19 cellular contexts compared by ENCODE assay signal in the genomic region with DNA sequence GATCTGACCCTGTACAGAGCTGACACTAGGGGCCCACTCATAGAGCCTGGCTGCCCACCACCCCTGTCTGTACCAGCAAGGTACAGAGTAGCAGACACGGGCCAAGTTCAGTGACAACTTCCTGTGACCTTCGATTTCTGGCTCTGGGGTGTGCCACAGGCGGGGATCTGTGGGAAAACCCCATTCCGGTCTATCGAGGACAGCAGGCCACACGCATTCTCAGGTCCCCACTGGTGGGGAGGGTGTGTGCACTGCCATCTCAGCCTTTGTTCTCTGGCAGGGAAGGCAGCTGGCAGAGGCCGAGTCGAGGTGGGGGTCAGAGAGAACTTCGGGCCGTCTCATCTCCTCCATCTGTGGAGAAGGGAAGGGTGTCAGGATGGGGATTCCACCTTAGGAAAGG. TPM values are rescaled to one million over a fixed set of nuclear protein-coding genes. Genes with fewer than 3 reads are reported as not detected.
DNase-seq lines count a peak whose midpoint lies in the region; ATAC-seq, FAIRE-seq and TF ChIP-seq lines count a peak whose summit lies in the region.
"Had no signal": no experiment of that assay in that cellular context is flagged by ENCODE, and none has a peak within 500 bp of the region (broad histone marks: within the 10 kb centered on the region; RNA-seq: fewer than 3 reads in every experiment).

No MANE protein-coding gene starts in this region.

- no peak overlapping the region for H3K23ac ChIP-seq in mesenchymal stem cell (ENCODE audit: low read length in 2 of 2)

- ATAC-seq in activated naive CD4-positive, alpha-beta T cell treated with anti-CD3 and anti-CD28 coated beads, Interleukin-2, amount 50 U/mL, for 72 hours: no peak
- ATAC-seq in left lobe of liver: peak; percentile 33
- ATAC-seq: CD8-positive, alpha-beta T cell; GM12878; HCT116 had no signal

- no peak overlapping the region for H2BK5ac ChIP-seq in mesenchymal stem cell (ENCODE audit: low read depth, low read length, poor library complexity, severe bottlenecking)

- 15 to 56% (median 28%) methylated on average over 10 of the region's 10 CpGs for WGBS in small intestine, 3 donors
- WGBS in mesenchymal stem cell: 98% methylated on average over 6 of the region's 10 CpGs
- 18 to 67% methylated on average over 10 of the region's 10 CpGs for WGBS in sigmoid colon, 2 donors

- peaks cover 11% of the 10 kb centered on the region for H3K79me1 ChIP-seq in mesenchymal stem cell (replicated peaks; ENCODE audit: low read length, poor library complexity, severe bottlenecking)

- H3K27ac Mint-ChIP-seq in activated naive CD4-positive, alpha-beta T cell treated with anti-CD3 and anti-CD28 coated beads, Interleukin-2, amount 50 U/mL, for 72 hours: peak overlapping the region; percentile 50 to 84
- H3K27ac Mint-ChIP-seq: CD8-positive, alpha-beta T cell had no signal

- H3K4me1 ChIP-seq in small intestine (ENCODE audit: control insufficient read depth in 2 of 2, insufficient read depth in 1 of 2, low read depth in 1 of 2, low read length in 1 of 2) (peaks cover 5% of the 10 kb centered on the region in 2 donors), mesenchymal stem cell (ENCODE audit: control insufficient read depth, insufficient read depth, low read depth, low read length) (no peaks in the 10 kb centered on the region), sigmoid colon (no peaks in the 10 kb centered on the region)

- H2BK12ac ChIP-seq in mesenchymal stem cell (ENCODE audit: low read length in 2 of 2): no peak overlapping the region

- no peak overlapping the region for H3K4ac ChIP-seq in mesenchymal stem cell (ENCODE audit: low read depth in 1 of 2, low read length in 2 of 2)

- no peak overlapping the region for H2BK120ac ChIP-seq in mesenchymal stem cell (ENCODE audit: low read depth, low read length)

- H4K91ac ChIP-seq in mesenchymal stem cell (ENCODE audit: low read length): no peak overlapping the region

- no peak overlapping the region for H2BK15ac ChIP-seq in mesenchymal stem cell (ENCODE audit: low read depth, poor library complexity, severe bottlenecking)

- TF ChIP-seq EP300 in sigmoid colon (IDR thresholded peaks at IDR 0.05): no peak

- TF ChIP-seq POLR2A in sigmoid colon (IDR thresholded peaks at IDR 0.05): no peak

- no peaks in the 10 kb centered on the region for H3K36me3 Mint-ChIP-seq in activated naive CD4-positive, alpha-beta T cell treated with anti-CD3 and anti-CD28 coated beads, Interleukin-2, amount 50 U/mL, for 72 hours

- H3K18ac ChIP-seq in mesenchymal stem cell (ENCODE audit: low read depth in 1 of 2, low read length in 2 of 2): no peak overlapping the region

- DNase-seq in activated naive CD4-positive, alpha-beta T cell treated with anti-CD3 and anti-CD28 coated beads, Interleukin-2, amount 50 U/mL, for 72 hours (ENCODE audit: low spot score in 2 of 2): no peak
- DNase-seq in activated naive CD4-positive, alpha-beta T cell treated with anti-CD3 and anti-CD28 coated beads, Interleukin-2, amount 50 U/mL, for 16 hours: no peak
- DNase-seq in left lobe of liver (ENCODE audit: low spot score): no peak
- DNase-seq in small intestine: peak; percentile 72
- DNase-seq in mesenchymal stem cell: no peak
- DNase-seq in MV-4-11 (lab: John Stamatoyannopoulos, UW): no peak
- no peak for DNase-seq in sigmoid colon
- DNase-seq: CD8-positive, alpha-beta T cell; DMS 273 treated with DMSO at 0.1 percent for 48 hours had no signal

- no peaks in the 10 kb centered on the region for H3K9me3 Mint-ChIP-seq in activated naive CD4-positive, alpha-beta T cell treated with anti-CD3 and anti-CD28 coated beads, Interleukin-2, amount 50 U/mL, for 72 hours
- H3K9me3 Mint-ChIP-seq: CD14-positive monocyte; CD8-positive, alpha-beta T cell had no signal

- H4K8ac ChIP-seq in mesenchymal stem cell (ENCODE audit: low read length): no peak overlapping the region

- no peak overlapping the region for H2AK5ac ChIP-seq in mesenchymal stem cell (ENCODE audit: low read length, severe bottlenecking)

- no peak overlapping the region for H3K4me3 ChIP-seq in small intestine (ENCODE audit: low read depth in 1 of 2, low read length in 2 of 2)
- no peak overlapping the region for H3K4me3 ChIP-seq in mesenchymal stem cell (ENCODE audit: insufficient read depth in 1 of 2, low read depth in 1 of 2, low read length in 2 of 2)
- H3K4me3 ChIP-seq in sigmoid colon: no peak overlapping the region
- H3K4me3 ChIP-seq: GM12878 had no signal

- no peak for TF ChIP-seq CTCF in sigmoid colon (IDR thresholded peaks at IDR 0.05)

- H3K36me3 ChIP-seq in small intestine (ENCODE audit: control insufficient read depth in 2 of 2, insufficient read depth in 2 of 2, low read length in 2 of 2) (peaks cover 0 to 17% of the 10 kb centered on the region in 2 donors), mesenchymal stem cell (ENCODE audit: control insufficient read depth in 1 of 2, insufficient read depth in 2 of 2, low read depth in 1 of 2, low read length in 2 of 2) (peaks cover 66 to 67% of the 10 kb centered on the region in 2 experiments), sigmoid colon (peaks cover 7 to 59% (median 37%) of the 10 kb centered on the region in 4 donors)

- H3K9ac ChIP-seq in mesenchymal stem cell (ENCODE audit: low read length): no peak overlapping the region

- no peak overlapping the region for H2AFZ ChIP-seq in mesenchymal stem cell (ENCODE audit: low read depth, low read length)

- peak overlapping the region in 1 of 2 donors; percentile 6 for H3K27ac ChIP-seq in small intestine (ENCODE audit: low read depth in 1 of 2, low read length in 1 of 2)
- H3K27ac ChIP-seq in mesenchymal stem cell (ENCODE audit: low read length, poor library complexity, severe bottlenecking): no peak overlapping the region
- H3K27ac ChIP-seq in sigmoid colon: no peak overlapping the region
- H3K27ac ChIP-seq: 22Rv1, HL-60 had no signal

- intact Hi-C loops in sigmoid colon (cut with DNase I): no loop called here

- no peak for FAIRE-seq in small intestine (lab: Jason Lieb, UNC)
- FAIRE-seq: GM12878, GM18507 had no signal

- H3K9me3 ChIP-seq in small intestine (ENCODE audit: control insufficient read depth, low read depth) (no peaks in the 10 kb centered on the region), mesenchymal stem cell (ENCODE audit: control insufficient read depth, low read length) (no peaks in the 10 kb centered on the region), sigmoid colon (no peaks in the 10 kb centered on the region)

- H3K14ac ChIP-seq in mesenchymal stem cell (ENCODE audit: low read length in 2 of 2): no peak overlapping the region

- H3K27me3 ChIP-seq in small intestine (ENCODE audit: control insufficient read depth in 2 of 2, insufficient read depth in 2 of 2, low read length in 2 of 2) (no peaks in the 10 kb centered on the region), mesenchymal stem cell (ENCODE audit: control insufficient read depth in 1 of 2, insufficient read depth in 1 of 2, low read length in 2 of 2) (no peaks in the 10 kb centered on the region), sigmoid colon (no peaks in the 10 kb centered on the region)

- H3K4me2 ChIP-seq in mesenchymal stem cell (ENCODE audit: low read length, poor library complexity, severe bottlenecking): no peak overlapping the region

RNA-seq across cellular contexts. Expression of a gene that starts 10.0 kb away (rescaled TPM):
- 10 to 100 TPM; 17.7 to 35.6 TPM for total RNA-seq in activated naive CD4-positive, alpha-beta T cell treated with anti-CD3 and anti-CD28 coated beads, Interleukin-2, amount 50 U/mL, for 72 hours
- total RNA-seq in left lobe of liver (6.8 TPM), sigmoid colon (10 to 100 TPM in 3 of 4 donors, 1 to 10 TPM in 1; 6.6 to 16.8 (median 11.4) TPM)
- polyA plus RNA-seq in small intestine (10 to 100 TPM in 1 of 3 donors, 1 to 10 TPM in 2; 1.8 to 13.9 (median 3.2) TPM), sigmoid colon (10 to 100 TPM in 1 of 3 donors, 1 to 10 TPM in 2; 3.0 to 12.3 (median 3.0) TPM)
- polyA plus RNA-seq in mesenchymal stem cell (2013, experiment 1 of 2): 7.2 TPM
- 7.4 TPM for polyA plus RNA-seq in mesenchymal stem cell (2013, experiment 2 of 2)

RNA-seq across cellular contexts. Expression of a gene that starts 10.7 kb away (rescaled TPM):
- total RNA-seq in activated naive CD4-positive, alpha-beta T cell treated with anti-CD3 and anti-CD28 coated beads, Interleukin-2, amount 50 U/mL, for 72 hours: not detected
- total RNA-seq in left lobe of liver: not detected
- not detected for polyA plus RNA-seq in small intestine
- not detected for polyA plus RNA-seq in mesenchymal stem cell (2013, experiment 1 of 2)
- not detected for polyA plus RNA-seq in mesenchymal stem cell (2013, experiment 2 of 2)
- total RNA-seq in sigmoid colon: not detected
- polyA plus RNA-seq in sigmoid colon: not detected
- total RNA-seq: A673; CD8-positive, alpha-beta T cell; Daoy had no signal
- polyA plus RNA-seq: BJ, CD14-positive monocyte had no signal

RNA-seq across cellular contexts. Expression of a gene that starts 12.4 kb away (rescaled TPM):
- total RNA-seq in activated naive CD4-positive, alpha-beta T cell treated with anti-CD3 and anti-CD28 coated beads, Interleukin-2, amount 50 U/mL, for 72 hours: 10 to 100 TPM; 30.4 TPM
- 4.4 TPM for total RNA-seq in left lobe of liver
- 1 to 10 TPM in 2 of 3 donors, under 1 TPM in 1; 0.89 to 9.7 (median 5.1) TPM for polyA plus RNA-seq in small intestine
- 6.5 TPM for polyA plus RNA-seq in mesenchymal stem cell (2013, experiment 1 of 2)
- polyA plus RNA-seq in mesenchymal stem cell (2013, experiment 2 of 2): 6.3 TPM
- total RNA-seq in sigmoid colon: 10 to 100 TPM in 1 of 4 donors, 1 to 10 TPM in 3; 4.3 to 12.6 (median 7.9) TPM
- 1 to 10 TPM; 2.8 to 9.7 (median 4.2) TPM for polyA plus RNA-seq in sigmoid colon

RNA-seq across cellular contexts. Expression of a gene that starts 15.5 kb away (rescaled TPM):
- total RNA-seq in activated naive CD4-positive, alpha-beta T cell treated with anti-CD3 and anti-CD28 coated beads, Interleukin-2, amount 50 U/mL, for 72 hours: under 1 TPM in 1 of 2 donors, not detected in 1; 0.07 TPM
- not detected for total RNA-seq in left lobe of liver
- not detected for polyA plus RNA-seq in small intestine
- polyA plus RNA-seq in mesenchymal stem cell (2013, experiment 1 of 2): under 0.01 TPM
- polyA plus RNA-seq in mesenchymal stem cell (2013, experiment 2 of 2): not detected
- not detected for total RNA-seq in sigmoid colon
- polyA plus RNA-seq in sigmoid colon: under 1 TPM in 2 of 3 donors, not detected in 1; under 0.01 to 0.03 TPM
- total RNA-seq: A673, Daoy, GM12878, H4 had no signal
- polyA plus RNA-seq: BJ, CD14-positive monocyte had no signal
